In genomic region chr3:105527949-105528348, GRCh38 we compare ENCODE assay signal across 8 cellular contexts.
DNase-seq lines count a peak whose midpoint lies in the region; ATAC-seq and TF ChIP-seq lines count a peak whose summit lies in the region.

No MANE protein-coding gene starts in this region.

- no peaks in the 10 kb centered on the region for H3K27me3 Mint-ChIP-seq in activated naive CD8-positive, alpha-beta T cell treated with anti-CD3 and anti-CD28 coated beads, Interleukin-2, amount 50 U/mL, for 24 hours

- no peaks in the 10 kb centered on the region for H3K9me3 Mint-ChIP-seq in activated naive CD8-positive, alpha-beta T cell treated with anti-CD3 and anti-CD28 coated beads, Interleukin-2, amount 50 U/mL, for 24 hours

- peak; percentile 91 for DNase-seq in DMS153 (lab: John Stamatoyannopoulos, UW)
- no peak for DNase-seq in activated naive CD8-positive, alpha-beta T cell treated with anti-CD3 and anti-CD28 coated beads, Interleukin-2, amount 50 U/mL, for 24 hours
- no peak for DNase-seq in amniotic stem cell (lab: John Stamatoyannopoulos, UW)
- DNase-seq in left ventricle myocardium superior: no peak

- H3K4me1 Mint-ChIP-seq in activated naive CD8-positive, alpha-beta T cell treated with anti-CD3 and anti-CD28 coated beads, Interleukin-2, amount 50 U/mL, for 24 hours: peaks cover 10% of the 10 kb centered on the region

- intact Hi-C loops in left ventricle myocardium superior (cut with micrococcal nuclease): no loop called here

- peak; percentile 66 for ATAC-seq in GM19463 (IDR thresholded peaks at IDR 0.05; ENCODE audit: unreplicated experiment)
- ATAC-seq in activated naive CD8-positive, alpha-beta T cell treated with anti-CD3 and anti-CD28 coated beads, Interleukin-2, amount 50 U/mL, for 24 hours: peak; percentile 88
- ATAC-seq in GM21528 (IDR thresholded peaks at IDR 0.05; ENCODE audit: low FRiP score, unreplicated experiment): no peak
- no peak for ATAC-seq in HG02970 (IDR thresholded peaks at IDR 0.05; ENCODE audit: low FRiP score, unreplicated experiment)
- ATAC-seq in left ventricle myocardium superior: no peak

- no peak overlapping the region for H3K27ac Mint-ChIP-seq in activated naive CD8-positive, alpha-beta T cell treated with anti-CD3 and anti-CD28 coated beads, Interleukin-2, amount 50 U/mL, for 24 hours

- no peak for TF ChIP-seq RAD21 in Ishikawa (IDR thresholded peaks at IDR 0.05; ENCODE audit: low read depth)

- H3K4me3 Mint-ChIP-seq in activated naive CD8-positive, alpha-beta T cell treated with anti-CD3 and anti-CD28 coated beads, Interleukin-2, amount 50 U/mL, for 24 hours: no peak overlapping the region

- TF ChIP-seq EP300 in Ishikawa (IDR thresholded peaks at IDR 0.05; ENCODE audit: borderline replicate concordance): no peak

- peaks cover 9% of the 10 kb centered on the region for H3K36me3 Mint-ChIP-seq in activated naive CD8-positive, alpha-beta T cell treated with anti-CD3 and anti-CD28 coated beads, Interleukin-2, amount 50 U/mL, for 24 hours (ENCODE audit: low read depth)

TF ChIP-seq in Ishikawa, 13 proteins besides CTCF, POLR2A, EP300 and RAD21:
- TF ChIP-seq FOXM1 (IDR thresholded peaks at IDR 0.05; ENCODE audit: borderline replicate concordance, low read depth): no peak
- TF ChIP-seq TCF12 (IDR thresholded peaks at IDR 0.05; ENCODE audit: low read depth): no peak
- peak; percentile 73; the same call in 1 of the 2 replicates for TF ChIP-seq NFIC (IDR thresholded peaks at IDR 0.05)
TF ChIP-seq in Ishikawa: peak in this region for 1.

Comparison
In these comparisons a context has a peak if more than half of its experiments do, and no peak if none do; other contexts are left out.
1. ATAC-seq: peak in GM19463 (single experiment) and activated naive CD8-positive, alpha-beta T cell treated with anti-CD3 and anti-CD28 coated beads, Interleukin-2, amount 50 U/mL, for 24 hours (single experiment); none in GM21528 (single experiment), HG02970 (single experiment) and left ventricle myocardium superior (single experiment).